14 cellular contexts compared by ENCODE assay signal in the genomic region with DNA sequence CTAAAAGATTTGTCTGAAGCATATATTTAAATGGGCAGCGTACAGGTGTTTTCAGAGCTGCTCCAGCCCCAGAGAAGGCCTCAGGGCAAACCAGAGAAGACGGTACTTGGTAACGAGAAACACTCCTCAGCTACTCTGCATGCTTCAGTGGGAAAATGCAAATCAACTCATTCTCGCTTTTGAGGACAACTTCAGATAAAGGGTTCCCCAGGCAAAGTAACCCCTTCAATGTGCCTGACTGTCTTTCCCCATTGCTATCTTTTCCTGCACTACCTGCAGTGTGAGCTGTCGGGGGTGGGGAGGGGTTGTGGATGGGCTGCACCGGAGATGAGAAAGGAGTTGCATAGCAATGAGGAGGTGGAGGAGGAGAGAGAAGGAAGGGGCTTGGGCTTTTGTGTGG.
DNase-seq lines count a peak whose midpoint lies in the region; ATAC-seq and FAIRE-seq lines count a peak whose summit lies in the region.
"Had no signal": no experiment of that assay in that cellular context is flagged by ENCODE, and none has a peak within 500 bp of the region (broad histone marks: within the 10 kb centered on the region; RNA-seq: fewer than 3 reads in every experiment).

No MANE protein-coding gene starts in this region.

- H3K27me3 Mint-ChIP-seq in naive thymus-derived CD4-positive, alpha-beta T cell: peaks cover 0 to 13% (median 7%) of the 10 kb centered on the region in 5 donors

- H3K36me3 Mint-ChIP-seq in naive thymus-derived CD4-positive, alpha-beta T cell: peaks cover 0 to 3% (median 0%) of the 10 kb centered on the region in 5 donors

- peaks cover 0 to 5% (median 0%) of the 10 kb centered on the region in 11 donors for H3K9me3 Mint-ChIP-seq in naive thymus-derived CD4-positive, alpha-beta T cell

- ATAC-seq in GM18519 (IDR thresholded peaks at IDR 0.05; ENCODE audit: low FRiP score, unreplicated experiment) (peak; percentile 93), GM21528 (IDR thresholded peaks at IDR 0.05; ENCODE audit: low FRiP score, unreplicated experiment) (peak; percentile 94), HG03139 (IDR thresholded peaks at IDR 0.05; ENCODE audit: unreplicated experiment) (peak; percentile 86)
- no peak for ATAC-seq in naive thymus-derived CD4-positive, alpha-beta T cell
- ATAC-seq: right lobe of liver had no signal

- no peak overlapping the region for H3K27ac ChIP-seq in naive thymus-derived CD4-positive, alpha-beta T cell (ENCODE audit: low read depth, low read length)
- H3K27ac ChIP-seq in caudate nucleus (ENCODE audit: low read depth, low read length): no peak overlapping the region
- H3K27ac ChIP-seq: cardiac muscle cell, right lobe of liver had no signal

- H3K4me3 Mint-ChIP-seq in naive thymus-derived CD4-positive, alpha-beta T cell: no peak overlapping the region

- no peak overlapping the region for H3K27ac Mint-ChIP-seq in naive thymus-derived CD4-positive, alpha-beta T cell

- H3K4me1 ChIP-seq in naive thymus-derived CD4-positive, alpha-beta T cell (ENCODE audit: control insufficient read depth in 2 of 2, insufficient read depth in 2 of 2, low read length in 2 of 2): no peaks in the 10 kb centered on the region
- H3K4me1 ChIP-seq: right lobe of liver had no signal

- H3K4me1 Mint-ChIP-seq in naive thymus-derived CD4-positive, alpha-beta T cell: peaks cover 0 to 2% (median 0%) of the 10 kb centered on the region in 7 donors

- no peaks in the 10 kb centered on the region for H3K36me3 ChIP-seq in naive thymus-derived CD4-positive, alpha-beta T cell (ENCODE audit: control insufficient read depth in 2 of 3, insufficient read depth in 3 of 3, low read length in 3 of 3)
- H3K36me3 ChIP-seq: cardiac muscle cell, right lobe of liver had no signal

- no peak overlapping the region for H3K4me3 ChIP-seq in naive thymus-derived CD4-positive, alpha-beta T cell (ENCODE audit: low read length)
- H3K4me3 ChIP-seq: cardiac muscle cell, right lobe of liver had no signal

- FAIRE-seq in urothelium cell line (lab: Jason Lieb, UNC): no peak

- POLR2A ChIA-PET in naive thymus-derived CD4-positive, alpha-beta T cell (lab: Charles Lee): no interaction called here

- intact Hi-C loops in naive thymus-derived CD4-positive, alpha-beta T cell (cut with micrococcal nuclease): no loop called here

- no peaks in the 10 kb centered on the region for H3K9me3 ChIP-seq in naive thymus-derived CD4-positive, alpha-beta T cell (ENCODE audit: control insufficient read depth in 2 of 3, low read length in 3 of 3)
- H3K9me3 ChIP-seq: right lobe of liver had no signal

- CTCF ChIA-PET in naive thymus-derived CD4-positive, alpha-beta T cell (lab: Charles Lee): no interaction called here

- DNase-seq in germinal center (ENCODE audit: low spot score) (peak; percentile 72), cerebellum (ENCODE audit: low spot score) (no peak), urothelium cell line (ENCODE audit: low spot score) (no peak), caudate nucleus (lab: John Stamatoyannopoulos, UW) (no peak)
- no peak for DNase-seq in naive thymus-derived CD4-positive, alpha-beta T cell
- DNase-seq: activated CD8-positive, alpha-beta memory T cell treated with anti-CD3 and anti-CD28 coated beads, Interleukin-2, amount 50 U/mL, for 4 hours; mesenchymal stem cell; NCI-H1930; right lobe of liver; stimulated activated CD8-positive, alpha-beta memory T cell treated with anti-CD3 and anti-CD28 coated beads, Interleukin-4, amount 100 ng/mL, for 48 hours had no signal

- no peaks in the 10 kb centered on the region for H3K27me3 ChIP-seq in naive thymus-derived CD4-positive, alpha-beta T cell (ENCODE audit: control insufficient read depth in 2 of 2, insufficient read depth in 2 of 2, low read length in 2 of 2)
- H3K27me3 ChIP-seq: cardiac muscle cell, right lobe of liver had no signal
